11 cellular contexts compared by ENCODE assay signal in the genomic region with DNA sequence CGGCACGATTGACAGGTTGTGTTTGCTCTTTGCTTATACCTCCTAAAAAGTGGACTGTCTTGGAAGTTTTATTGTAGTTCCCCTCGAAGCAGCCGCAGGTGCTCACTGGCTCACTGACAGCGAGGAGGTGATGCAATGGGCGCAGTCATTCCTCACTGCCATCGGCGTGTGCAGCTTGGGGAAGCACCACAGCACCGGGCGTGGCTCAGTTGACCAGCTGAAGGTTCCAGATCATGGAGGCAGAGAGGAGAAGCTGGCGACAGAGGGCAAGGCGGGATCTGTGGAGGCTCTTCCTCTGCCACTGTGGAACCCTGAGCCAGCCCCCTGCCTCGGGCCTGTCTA.
DNase-seq lines count a peak whose midpoint lies in the region; ATAC-seq and TF ChIP-seq lines count a peak whose summit lies in the region.
"Had no signal": no experiment of that assay in that cellular context is flagged by ENCODE, and none has a peak within 500 bp of the region (broad histone marks: within the 10 kb centered on the region; RNA-seq: fewer than 3 reads in every experiment).

No MANE protein-coding gene starts in this region.

- H3K4me1 Mint-ChIP-seq in activated T-cell treated with anti-CD3 and anti-CD28 coated beads, Interleukin-2, amount 50 U/mL, for 4 hours (ENCODE audit: low read depth): peaks cover 63% of the 10 kb centered on the region
- peaks cover 64% of the 10 kb centered on the region for H3K4me1 Mint-ChIP-seq in activated T-cell treated with anti-CD3 and anti-CD28 coated beads, Interleukin-2, amount 50 U/mL, for 24 hours (ENCODE audit: low read depth)

- no peaks in the 10 kb centered on the region for H3K27me3 Mint-ChIP-seq in activated T-cell treated with anti-CD3 and anti-CD28 coated beads, Interleukin-2, amount 50 U/mL, for 4 hours (ENCODE audit: low read depth)
- H3K27me3 Mint-ChIP-seq in activated T-cell treated with anti-CD3 and anti-CD28 coated beads, Interleukin-2, amount 50 U/mL, for 24 hours: peaks cover 5% of the 10 kb centered on the region

- WGBS in heart right ventricle, 2 donors: 84 to 89% methylated on average over 13 of the region's 13 CpGs

- H3K9me3 Mint-ChIP-seq in activated T-cell treated with anti-CD3 and anti-CD28 coated beads, Interleukin-2, amount 50 U/mL, for 4 hours: no peaks in the 10 kb centered on the region
- no peaks in the 10 kb centered on the region for H3K9me3 Mint-ChIP-seq in activated T-cell treated with anti-CD3 and anti-CD28 coated beads, Interleukin-2, amount 50 U/mL, for 24 hours

- TF ChIP-seq CTCF in heart right ventricle (IDR thresholded peaks at IDR 0.05) (no peak), upper lobe of right lung (IDR thresholded peaks at IDR 0.05) (no peak), BE2C (IDR thresholded peaks at IDR 0.05; ENCODE audit: low read depth, low read length) (no peak)

- H3K36me3 ChIP-seq in heart right ventricle (no peaks in the 10 kb centered on the region), upper lobe of right lung (no peaks in the 10 kb centered on the region), BE2C (no peaks in the 10 kb centered on the region)
- H3K36me3 ChIP-seq: thoracic aorta had no signal

- intact Hi-C loops in heart right ventricle (cut with DNase I): loop anchor here in 7 of 10 donors (5.0 to 10.0 kb wide), 7 partner anchors 52 to 344 kb away; partner anchors contain the start of gene TNRC6C (in 2 of the 7)
- intact Hi-C loops in upper lobe of right lung (cut with DNase I): no loop called here

- H3K9me3 ChIP-seq in heart right ventricle: no peaks in the 10 kb centered on the region
- no peaks in the 10 kb centered on the region for H3K9me3 ChIP-seq in upper lobe of right lung
- H3K9me3 ChIP-seq in BE2C: no peaks in the 10 kb centered on the region
- H3K9me3 ChIP-seq: thoracic aorta had no signal

- peak overlapping the region; percentile 4 for H3K4me3 Mint-ChIP-seq in activated T-cell treated with anti-CD3 and anti-CD28 coated beads, Interleukin-2, amount 50 U/mL, for 4 hours
- H3K4me3 Mint-ChIP-seq in activated T-cell treated with anti-CD3 and anti-CD28 coated beads, Interleukin-2, amount 50 U/mL, for 24 hours: no peak overlapping the region

- H3K36me3 Mint-ChIP-seq in activated T-cell treated with anti-CD3 and anti-CD28 coated beads, Interleukin-2, amount 50 U/mL, for 4 hours (ENCODE audit: insufficient read depth): no peaks in the 10 kb centered on the region
- H3K36me3 Mint-ChIP-seq in activated T-cell treated with anti-CD3 and anti-CD28 coated beads, Interleukin-2, amount 50 U/mL, for 24 hours (ENCODE audit: low read depth): no peaks in the 10 kb centered on the region

- H3K4me3 ChIP-seq in heart right ventricle (no peak overlapping the region), upper lobe of right lung (no peak overlapping the region), BE2C (ENCODE audit: low read depth, low read length) (no peak overlapping the region)
- H3K4me3 ChIP-seq: thoracic aorta had no signal

- no peak for ATAC-seq in activated T-cell treated with anti-CD3 and anti-CD28 coated beads, Interleukin-2, amount 50 U/mL, for 4 hours
- ATAC-seq in heart right ventricle (no peak), upper lobe of right lung (peak; percentile 20)

- H3K4me1 ChIP-seq in heart right ventricle (peaks cover 15 to 55% (median 27%) of the 10 kb centered on the region in 9 donors), upper lobe of right lung (peaks cover 25% of the 10 kb centered on the region), BE2C (peaks cover 39% of the 10 kb centered on the region)

- H3K27ac ChIP-seq in heart right ventricle (peak overlapping the region in 6 of 10 donors; percentile 6 to 90 (median 72)), upper lobe of right lung (no peak overlapping the region)

- H3K27me3 ChIP-seq in heart right ventricle (peaks cover 0 to 11% (median 0%) of the 10 kb centered on the region in 7 donors), upper lobe of right lung (no peaks in the 10 kb centered on the region), BE2C (no peaks in the 10 kb centered on the region)

- H3K27ac Mint-ChIP-seq in activated T-cell treated with anti-CD3 and anti-CD28 coated beads, Interleukin-2, amount 50 U/mL, for 24 hours: no peak overlapping the region

- no peak for DNase-seq in activated T-cell treated with anti-CD3 and anti-CD28 coated beads, Interleukin-2, amount 50 U/mL, for 4 hours
- no peak for DNase-seq in activated T-cell treated with anti-CD3 and anti-CD28 coated beads, Interleukin-2, amount 50 U/mL, for 24 hours
- DNase-seq in RPMI8226 (peak; percentile 54), heart right ventricle (peak in 1 of 2 donors; percentile 39), upper lobe of right lung (peak; percentile 78), HCEC 1CT (no peak), medulla oblongata (ENCODE audit: extremely low spot score) (no peak), BE2C (no peak)
- DNase-seq: NCI-H2171 treated with DMSO at 0.1 percent for 48 hours, T-helper 1 cell had no signal

Comparison
In these comparisons a context has a peak if more than half of its experiments do, and no peak if none do; other contexts are left out.
1. DNase-seq: peak in RPMI8226 (single experiment) and upper lobe of right lung (single experiment); none in activated T-cell treated with anti-CD3 and anti-CD28 coated beads, Interleukin-2, amount 50 U/mL, for 4 hours (single experiment), activated T-cell treated with anti-CD3 and anti-CD28 coated beads, Interleukin-2, amount 50 U/mL, for 24 hours (single experiment), HCEC 1CT (single experiment), medulla oblongata (single experiment) and BE2C (single experiment).